11 cellular contexts compared by ENCODE assay signal in genomic region chr13:59477011-59477410, GRCh38.
DNase-seq lines count a peak whose midpoint lies in the region; ATAC-seq and TF ChIP-seq lines count a peak whose summit lies in the region.
"Had no signal": no experiment of that assay in that cellular context is flagged by ENCODE, and none has a peak within 500 bp of the region (broad histone marks: within the 10 kb centered on the region; RNA-seq: fewer than 3 reads in every experiment).

No MANE protein-coding gene starts in this region.

- CTCF ChIA-PET in BJ (lab: Yijun Ruan, JAX), result interaction anchor here (0.6 to 1.4 kb wide), 2 partner anchors 9 to 204 kb away, joined by 3 to 4 read pairs; no protein-coding TSS in a partner anchor

- no peaks in the 10 kb centered on the region for H3K9me3 Mint-ChIP-seq in glutamatergic neuron (ENCODE audit: unreplicated experiment)
- no peaks in the 10 kb centered on the region for H3K9me3 Mint-ChIP-seq in activated T-helper 17 cell treated with anti-CD3 and anti-CD28 coated beads, Interleukin-2, amount 50 U/mL, for 72 hours

- peak; percentile 66 for ATAC-seq in GM18502 (IDR thresholded peaks at IDR 0.05; ENCODE audit: poor library complexity, unreplicated experiment)
- no peak for ATAC-seq in HG02973 (IDR thresholded peaks at IDR 0.05; ENCODE audit: unreplicated experiment)
- no peak for ATAC-seq in activated T-helper 17 cell treated with anti-CD3 and anti-CD28 coated beads, Interleukin-2, amount 50 U/mL, for 72 hours (replicated peaks)
- ATAC-seq: mucosa of descending colon had no signal

- no peaks in the 10 kb centered on the region for H3K27me3 Mint-ChIP-seq in glutamatergic neuron (ENCODE audit: unreplicated experiment)
- no peaks in the 10 kb centered on the region for H3K27me3 Mint-ChIP-seq in activated T-helper 17 cell treated with anti-CD3 and anti-CD28 coated beads, Interleukin-2, amount 50 U/mL, for 72 hours

- H3K36me3 ChIP-seq in BJ (ENCODE audit: control insufficient read depth, insufficient read depth, low read length), result no peaks in the 10 kb centered on the region

- H3K27me3 ChIP-seq in BJ (ENCODE audit: control insufficient read depth, insufficient read depth, low read length), result no peaks in the 10 kb centered on the region

- H3K4me1 Mint-ChIP-seq in glutamatergic neuron (ENCODE audit: low read depth, unreplicated experiment), result peaks cover 1% of the 10 kb centered on the region
- H3K4me1 Mint-ChIP-seq in activated T-helper 17 cell treated with anti-CD3 and anti-CD28 coated beads, Interleukin-2, amount 50 U/mL, for 72 hours, result no peaks in the 10 kb centered on the region

- H3K36me3 Mint-ChIP-seq in glutamatergic neuron (ENCODE audit: unreplicated experiment), result no peaks in the 10 kb centered on the region
- no peaks in the 10 kb centered on the region for H3K36me3 Mint-ChIP-seq in activated T-helper 17 cell treated with anti-CD3 and anti-CD28 coated beads, Interleukin-2, amount 50 U/mL, for 72 hours (ENCODE audit: low read depth)

- POLR2A ChIA-PET in BJ (lab: Charles Lee), result no interaction called here

- DNase-seq in BJ (ENCODE audit: low read depth), result no peak
- DNase-seq in RKO (ENCODE audit: low spot score), result peak; percentile 31
- no peak for DNase-seq in glutamatergic neuron
- no peak for DNase-seq in HuH-7 (ENCODE audit: low spot score)
- no peak for DNase-seq in DMS153 (lab: John Stamatoyannopoulos, UW)
- DNase-seq: GOT3, mucosa of descending colon, NCI-H524 treated with DMSO at 0.1 percent for 48 hours had no signal

- no peak overlapping the region for H3K27ac Mint-ChIP-seq in glutamatergic neuron (ENCODE audit: unreplicated experiment)
- H3K27ac Mint-ChIP-seq in activated T-helper 17 cell treated with anti-CD3 and anti-CD28 coated beads, Interleukin-2, amount 50 U/mL, for 72 hours, result no peak overlapping the region

- no peak overlapping the region for H3K4me3 ChIP-seq in BJ (ENCODE audit: low read depth, low read length)
- H3K4me3 ChIP-seq: mucosa of descending colon had no signal

- no peak overlapping the region for H3K4me3 Mint-ChIP-seq in glutamatergic neuron (ENCODE audit: unreplicated experiment)
- no peak overlapping the region for H3K4me3 Mint-ChIP-seq in activated T-helper 17 cell treated with anti-CD3 and anti-CD28 coated beads, Interleukin-2, amount 50 U/mL, for 72 hours

- peak; percentile 15; the same call in 1 of the 2 replicates for TF ChIP-seq CTCF in BJ (IDR thresholded peaks at IDR 0.05; ENCODE audit: insufficient read depth, low read depth, low read length)
- TF ChIP-seq CTCF in glutamatergic neuron (IDR thresholded peaks at IDR 0.05; ENCODE audit: partially characterized antibody, unreplicated experiment), result peak; percentile 29
